In the genomic region with DNA sequence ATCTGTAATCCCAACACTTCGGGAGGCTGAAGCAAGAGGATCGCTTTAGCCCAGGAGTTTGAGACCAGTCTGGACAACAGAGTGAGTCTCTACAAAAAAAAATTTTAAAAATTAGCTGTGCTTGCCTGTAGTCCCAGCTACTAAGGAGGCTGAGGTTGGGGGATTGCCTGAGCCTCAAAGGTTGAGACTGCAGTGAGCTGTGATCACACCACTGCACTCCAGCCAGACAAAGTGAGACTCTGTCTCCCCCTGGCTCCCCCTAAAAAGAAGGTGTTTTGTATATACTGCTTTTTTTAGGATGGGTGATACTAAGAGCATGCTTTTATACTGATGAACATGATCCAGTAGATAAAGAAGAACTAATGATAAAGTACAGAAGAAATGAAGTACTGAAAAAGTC, we compare ENCODE assay signal across 21 cellular contexts.
"Had no signal": no experiment of that assay in that cellular context is flagged by ENCODE, and none has a peak within 500 bp of the region (broad histone marks: within the 10 kb centered on the region; RNA-seq: fewer than 3 reads in every experiment).

No MANE protein-coding gene starts in this region.

- ATAC-seq: foreskin keratinocyte; left colon; left ventricle myocardium superior; psoas muscle; sciatic nerve; stimulated activated memory B cell treated with anti-CD40 and anti-IgM and Interleukin-4, amounts not matched to agents 10 μg/mL and 1 μg/mL and 100 μg/mL, for 72 hours had no signal

- H3K4me1 ChIP-seq: foreskin keratinocyte, psoas muscle, tibial artery, upper lobe of left lung, uterus had no signal

- H3K4me1 Mint-ChIP-seq: nephron had no signal

- H3K27ac ChIP-seq: foreskin keratinocyte, psoas muscle, spleen, tibial artery, upper lobe of left lung, uterus had no signal

- H3K4me3 ChIP-seq: lung, psoas muscle, spleen, tibial artery, upper lobe of left lung, uterus had no signal

- H3K9me3 ChIP-seq: tibial artery, uterus had no signal

- DNase-seq: dermis blood vessel endothelial cell; foreskin keratinocyte; kidney; left colon; left ventricle myocardium superior; mesendoderm; psoas muscle; retina; spleen; stimulated activated CD4-positive, alpha-beta T cell treated with anti-CD3 and anti-CD28 coated beads, Interleukin-15, amount 100 ng/mL, for 24 hours; stimulated activated CD4-positive, alpha-beta T cell treated with anti-CD3 and anti-CD28 coated beads, Interleukin-1b, Interleukin-23, amount 100 ng/mL, for 48 hours; stimulated activated CD4-positive, alpha-beta T cell treated with anti-CD3 and anti-CD28 coated beads, Interleukin-4, amount 100 ng/mL, for 24 hours; tibial artery; upper lobe of left lung; uterus had no signal

- H3K4me3 Mint-ChIP-seq: nephron; stimulated activated memory B cell treated with anti-CD40 and anti-IgM and Interleukin-4, amounts not matched to agents 10 μg/mL and 1 μg/mL and 100 μg/mL, for 72 hours; stimulated activated naive CD8-positive, alpha-beta T cell treated with anti-CD3 and anti-CD28 coated beads, Interleukin-15, Interleukin-2, amounts not matched to agents 100 ng/mL and 50 ng/mL, for 24 hours had no signal

- H3K27me3 ChIP-seq: foreskin keratinocyte, spleen, tibial artery, upper lobe of left lung, uterus had no signal

- H3K27ac Mint-ChIP-seq: stimulated activated memory B cell treated with anti-CD40 and anti-IgM and Interleukin-4, amounts not matched to agents 10 μg/mL and 1 μg/mL and 100 μg/mL, for 72 hours; stimulated activated naive CD8-positive, alpha-beta T cell treated with anti-CD3 and anti-CD28 coated beads, Interleukin-15, Interleukin-2, amounts not matched to agents 100 ng/mL and 50 ng/mL, for 24 hours had no signal

- H3K27me3 Mint-ChIP-seq: stimulated activated memory B cell treated with anti-CD40 and anti-IgM and Interleukin-4, amounts not matched to agents 10 μg/mL and 1 μg/mL and 100 μg/mL, for 72 hours; stimulated activated naive CD8-positive, alpha-beta T cell treated with anti-CD3 and anti-CD28 coated beads, Interleukin-15, Interleukin-2, amounts not matched to agents 100 ng/mL and 50 ng/mL, for 24 hours had no signal

- H3K36me3 ChIP-seq: uterus had no signal

- FAIRE-seq: colon had no signal
